In the genomic region with DNA sequence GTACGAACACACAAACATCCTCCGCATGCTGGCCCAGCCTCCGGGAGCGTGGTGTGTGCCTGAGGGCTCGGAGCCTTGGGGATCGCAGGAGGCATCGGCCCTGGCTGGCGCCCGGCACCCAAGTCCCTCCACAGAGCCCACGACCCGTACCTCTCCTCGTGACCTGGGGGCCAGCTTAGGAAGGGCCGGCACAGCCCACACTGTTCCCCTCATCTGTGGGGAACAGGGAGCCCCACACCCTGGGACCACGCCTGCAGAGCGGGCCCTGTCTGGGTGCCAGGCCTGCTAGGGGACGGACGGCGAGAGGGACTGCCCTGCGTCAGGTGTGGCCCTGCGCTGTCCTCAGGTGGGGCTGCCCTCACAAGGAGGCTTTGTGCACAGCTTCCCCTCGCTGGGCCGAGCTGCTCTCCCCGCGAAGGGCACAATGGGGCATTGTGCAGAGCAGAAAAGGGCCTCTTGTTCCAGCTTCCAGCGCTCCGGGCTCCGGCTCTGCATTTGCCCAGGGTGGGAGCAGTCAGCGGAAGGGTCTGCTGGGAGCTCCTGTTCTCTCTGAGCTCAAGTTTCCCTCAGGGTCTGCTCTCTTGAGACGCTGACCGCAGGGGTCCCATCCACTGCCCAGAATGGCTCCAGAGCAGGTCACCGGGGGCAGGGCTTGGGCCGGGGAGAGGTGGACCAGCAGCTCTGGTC, we compare ENCODE assay signal across 16 cellular contexts. TPM values are rescaled to one million over a fixed set of nuclear protein-coding genes. Genes with fewer than 3 reads are reported as not detected.
DNase-seq lines count a peak whose midpoint lies in the region; ATAC-seq and TF ChIP-seq lines count a peak whose summit lies in the region.
"Had no signal": no experiment of that assay in that cellular context is flagged by ENCODE, and none has a peak within 500 bp of the region (broad histone marks: within the 10 kb centered on the region; RNA-seq: fewer than 3 reads in every experiment).

No MANE protein-coding gene starts in this region.

- H3K4me3 ChIP-seq in endodermal cell (ENCODE audit: low read length): no peak overlapping the region
- H3K4me3 ChIP-seq: gastrocnemius medialis, prostate gland, SJSA1 had no signal

- 86 to 87% methylated on average over 29 to 32 of the region's 32 CpGs for WGBS in endodermal cell (ENCODE audit: insufficient coverage in 1 of 2, insufficient read length in 1 of 2), 2 experiments

- H3K36me3 Mint-ChIP-seq in endodermal cell (ENCODE audit: low read depth): no peaks in the 10 kb centered on the region
- peaks cover 8% of the 10 kb centered on the region for H3K36me3 Mint-ChIP-seq in neural crest cell (ENCODE audit: low read depth)

- H3K27ac ChIP-seq in endodermal cell (ENCODE audit: low read depth, low read length): peak overlapping the region; percentile 63
- H3K27ac ChIP-seq: gastrocnemius medialis, prostate gland, SJSA1 had no signal

- ATAC-seq in HG03280 (IDR thresholded peaks at IDR 0.05; ENCODE audit: unreplicated experiment): no peak
- ATAC-seq in GM19397 (IDR thresholded peaks at IDR 0.05; ENCODE audit: unreplicated experiment): no peak
- ATAC-seq: activated T-cell treated with anti-CD3 and anti-CD28 coated beads, Interleukin-2, amount 50 U/mL, for 4 hours; gastrocnemius medialis had no signal

- H3K4me1 ChIP-seq in endodermal cell (ENCODE audit: control insufficient read depth, insufficient read depth, low read length): peaks cover 3% of the 10 kb centered on the region
- H3K4me1 ChIP-seq: BE2C had no signal

- H3K4me1 Mint-ChIP-seq in endodermal cell (peaks cover 11% of the 10 kb centered on the region), neural crest cell (peaks cover 58% of the 10 kb centered on the region)

- H3K9me3 Mint-ChIP-seq in endodermal cell: peaks cover 3% of the 10 kb centered on the region
- no peaks in the 10 kb centered on the region for H3K9me3 Mint-ChIP-seq in neural crest cell
- H3K9me3 Mint-ChIP-seq: activated CD4-positive, alpha-beta T cell treated with anti-CD3 and anti-CD28 coated beads, Interleukin-2, amount 10 ng/mL, durations not matched to agents 7 days and 5 days; activated T-cell treated with anti-CD3 and anti-CD28 coated beads, Interleukin-2, amount 50 U/mL, for 4 hours had no signal

- H3K27ac Mint-ChIP-seq in endodermal cell (no peak overlapping the region), neural crest cell (ENCODE audit: unreplicated experiment) (peak overlapping the region; percentile 71)

- peaks cover 7% of the 10 kb centered on the region for H3K27me3 ChIP-seq in endodermal cell (ENCODE audit: control insufficient read depth, insufficient read depth, low read length, poor library complexity, severe bottlenecking)
- H3K27me3 ChIP-seq: BE2C had no signal

- H3K9ac ChIP-seq in endodermal cell (ENCODE audit: extremely low read depth, low read length, poor library complexity, severe bottlenecking): no peak overlapping the region

- peaks cover 17% of the 10 kb centered on the region for H3K27me3 Mint-ChIP-seq in endodermal cell (ENCODE audit: insufficient read depth)
- H3K27me3 Mint-ChIP-seq in neural crest cell (ENCODE audit: low read depth): peaks cover 10% of the 10 kb centered on the region

- peak; percentile 97 for DNase-seq in SK-MEL-5 (ENCODE audit: low read depth, low spot score)
- DNase-seq in endodermal cell: no peak
- peak; percentile 74 for DNase-seq in neural crest cell (ENCODE audit: low read depth, low spot score)
- peak; percentile 95 for DNase-seq in superior temporal gyrus (ENCODE audit: extremely low spot score)
- DNase-seq in dedifferentiated amniotic fluid mesenchymal stem cell (ENCODE audit: extremely low spot score): no peak
- DNase-seq: activated CD4-positive, alpha-beta T cell treated with anti-CD3 and anti-CD28 coated beads, Interleukin-2, amount 10 ng/mL, durations not matched to agents 7 days and 5 days; activated T-cell treated with anti-CD3 and anti-CD28 coated beads, Interleukin-2, amount 50 U/mL, for 4 hours; BE2C; DMS153; gastrocnemius medialis; IMR-90; T1000 had no signal

- no peaks in the 10 kb centered on the region for H3K9me3 ChIP-seq in endodermal cell (ENCODE audit: control insufficient read depth, low read length)
- H3K9me3 ChIP-seq: BE2C, gastrocnemius medialis, prostate gland, SJSA1 had no signal

- H3K36me3 ChIP-seq in endodermal cell (ENCODE audit: control insufficient read depth, insufficient read depth, low read length): no peaks in the 10 kb centered on the region
- H3K36me3 ChIP-seq: BE2C, gastrocnemius medialis, prostate gland had no signal

- H3K4me3 Mint-ChIP-seq in endodermal cell (no peak overlapping the region), neural crest cell (peak overlapping the region; percentile 87)

- in situ Hi-C loops in SK-MEL-5 (cut with HindIII; ENCODE audit: low pct_unique_long_range_greater_than_20kb, low sequenced_read_pairs): no loop called here

- TF ChIP-seq CTCF in endodermal cell (conservative IDR thresholded peaks at IDR 0.05): no peak
- no peak for TF ChIP-seq CTCF in neural crest cell (conservative IDR thresholded peaks at IDR 0.05)

RNA-seq across cellular contexts. Expression of a gene that starts 1.7 kb away (rescaled TPM):
- total RNA-seq in SK-MEL-5 (2014; rRNA removed; shearing (Covaris generic)): 10.9 and 15.5 TPM in 2 replicates
- polyA plus RNA-seq in SK-MEL-5 (2015; cell fraction: cytosol; rRNA removed): 39.2 and 42.3 TPM in 2 replicates
- 43.4 and 66.4 TPM in 2 replicates for polyA plus RNA-seq in SK-MEL-5 (2015; cell fraction: nucleus; rRNA removed)
- total RNA-seq in endodermal cell (10 to 100 TPM; 13.7 to 15.1 TPM), neural crest cell (16.0 and 19.4 TPM in 2 replicates)
- polyA plus RNA-seq in endodermal cell (2013, experiment 1 of 2): 12.7 TPM
- 10.8 TPM for polyA plus RNA-seq in endodermal cell (2013, experiment 2 of 2)

RNA-seq across cellular contexts. Expression of a gene that starts 9.1 kb away (rescaled TPM):
- 14.8 and 16.7 TPM in 2 replicates for total RNA-seq in SK-MEL-5 (2014; rRNA removed; shearing (Covaris generic))
- polyA plus RNA-seq in SK-MEL-5 (2015; cell fraction: cytosol; rRNA removed): 20.5 and 21.8 TPM in 2 replicates
- polyA plus RNA-seq in SK-MEL-5 (2015; cell fraction: nucleus; rRNA removed): 50.7 and 76.4 TPM in 2 replicates
- total RNA-seq in endodermal cell (1 to 10 TPM in 1 of 2 donors, under 1 TPM in 1; 0.69 to 5.1 TPM), neural crest cell (19.4 and 19.8 TPM in 2 replicates)
- polyA plus RNA-seq in endodermal cell (2013, experiment 1 of 2): 8.9 TPM
- 9.2 TPM for polyA plus RNA-seq in endodermal cell (2013, experiment 2 of 2)

Comparison
In these comparisons a context has a peak if more than half of its experiments do, and no peak if none do; other contexts are left out.
1. DNase-seq: peak in SK-MEL-5 (single experiment), neural crest cell (single experiment) and superior temporal gyrus (single experiment); none in endodermal cell (single experiment) and dedifferentiated amniotic fluid mesenchymal stem cell (single experiment).